Comparison of ENCODE assay signal across 8 cellular contexts in the genomic region with DNA sequence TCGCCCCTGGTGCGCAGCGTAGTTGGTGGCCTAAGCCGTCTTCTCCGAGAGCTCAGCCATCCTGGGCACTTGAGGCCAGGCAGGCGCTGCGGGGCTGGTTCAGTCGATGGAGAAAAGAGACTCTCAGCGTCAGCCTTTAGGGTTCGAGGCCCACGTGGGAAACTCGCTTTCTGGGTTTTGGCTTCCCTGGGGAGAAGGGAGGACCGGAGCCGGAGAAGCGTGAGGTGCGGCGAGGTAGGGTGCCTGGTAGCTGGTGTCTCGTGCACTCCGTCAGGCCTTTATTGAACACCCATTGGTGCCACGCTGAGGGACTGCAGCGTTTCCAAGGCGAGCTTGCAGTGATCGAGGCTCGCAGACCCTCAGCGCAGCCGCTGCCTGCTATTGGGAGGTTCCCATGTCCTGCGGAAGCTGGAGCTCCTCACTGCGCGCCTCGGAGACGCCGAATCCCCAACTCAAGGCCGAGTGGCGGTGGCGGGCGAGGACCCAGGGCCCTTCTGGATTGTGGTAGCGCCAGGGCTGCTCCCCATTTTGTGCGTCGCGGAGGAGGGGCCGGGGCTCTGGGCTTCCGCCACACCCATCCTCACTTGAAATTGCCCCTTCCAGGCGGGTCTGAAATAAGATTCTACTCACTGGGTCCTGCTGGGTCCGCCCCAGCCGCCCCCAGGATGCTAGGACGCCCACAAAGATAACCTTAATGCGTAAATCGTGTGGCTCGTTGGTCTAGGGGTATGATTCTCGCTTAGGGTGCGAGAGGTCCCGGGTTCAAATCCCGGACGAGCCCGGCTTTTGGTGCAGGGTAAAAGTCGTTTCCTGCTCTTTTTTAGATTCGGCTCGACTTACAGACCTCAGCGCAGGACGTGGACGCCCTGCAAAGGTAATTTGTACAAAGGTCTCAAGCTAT. TPM values are rescaled to one million over a fixed set of nuclear protein-coding genes. Genes with fewer than 3 reads are reported as not detected.
DNase-seq lines count a peak whose midpoint lies in the region; ATAC-seq and TF ChIP-seq lines count a peak whose summit lies in the region.

No MANE protein-coding gene starts in this region.

- H3K27me3 ChIP-seq in SJSA1 (replicated peaks) = no peaks in the 10 kb centered on the region; the same call in 1 of the 2 replicates

- ATAC-seq in GM18873 (IDR thresholded peaks at IDR 0.05; ENCODE audit: low FRiP score, unreplicated experiment) = no peak

- H3K4me1 ChIP-seq in SJSA1 (replicated peaks) = peaks cover 18% of the 10 kb centered on the region

- peak; percentile 40 for TF ChIP-seq POLR2A in GM18951 (IDR thresholded peaks at IDR 0.05; ENCODE audit: extremely low read depth, insufficient read depth, insufficient read length)

- DNase-seq in AG20443 (ENCODE audit: low spot score) = peak; percentile 70
- DNase-seq in SJSA1 (ENCODE audit: low read depth in 1 of 2, low spot score in 2 of 2) = peak; percentile 78 to 88
- DNase-seq in cerebellar cortex (ENCODE audit: low spot score) = peak; percentile 73
- DNase-seq in myocyte (ENCODE audit: low read depth) = peak; percentile 48
- no peak for DNase-seq in NCI-H1417 (lab: John Stamatoyannopoulos, UW)
- DNase-seq in NOMO-1 treated with DMSO at 0.1 percent for 48 hours (lab: John Stamatoyannopoulos, UW; ENCODE audit: unreplicated experiment) = no peak

- H3K4me3 ChIP-seq in SJSA1 = peak overlapping the region; percentile 43

- no peaks in the 10 kb centered on the region for H3K36me3 ChIP-seq in SJSA1

- in situ Hi-C loops in GM18951 (cut with MboI; ENCODE audit: low sequenced_read_pairs, unreplicated experiment) = no loop called here

- no peak overlapping the region for H3K27ac ChIP-seq in SJSA1

- peaks cover 6% of the 10 kb centered on the region; the same call in 1 of the 2 replicates for H3K9me3 ChIP-seq in SJSA1 (replicated peaks)

RNA-seq across cellular contexts. Expression of gene OR1F1, which starts 1.2 kb away (rescaled TPM):
- not detected in 2 replicates for total RNA-seq in SJSA1 (2014; rRNA removed; shearing (Covaris generic))
- total RNA-seq in myocyte = not detected in 2 replicates
- polyA plus RNA-seq in myocyte (2012) = 0.08 TPM

RNA-seq across cellular contexts. Expression of gene ZNF200, which starts 45.8 kb away (rescaled TPM):
- total RNA-seq in SJSA1 (2014; rRNA removed; shearing (Covaris generic)) = 8.5 TPM in 2 replicates
- total RNA-seq in myocyte = 8.6 and 9.2 TPM in 2 replicates
- 4.6 TPM for polyA plus RNA-seq in myocyte (2012)

RNA-seq across cellular contexts. Expression of gene ZNF213, which starts 54.3 kb away (rescaled TPM):
- total RNA-seq in SJSA1 (2014; rRNA removed; shearing (Covaris generic)) = 2.6 and 3.8 TPM in 2 replicates
- total RNA-seq in myocyte = 4.3 and 5.0 TPM in 2 replicates
- 12.8 TPM for polyA plus RNA-seq in myocyte (2012)

Comparison
In these comparisons a context has a peak if more than half of its experiments do, and no peak if none do; other contexts are left out.
1. DNase-seq: peak in AG20443 (single experiment), SJSA1 (2 of 2), cerebellar cortex (single experiment) and myocyte (single experiment); none in NCI-H1417 (0 of 3) and NOMO-1 treated with DMSO at 0.1 percent for 48 hours (single experiment).